In genomic region chr19:10835089-10835753, GRCh38 we compare ENCODE assay signal across 1 cellular context.
TF ChIP-seq lines count a peak whose summit lies in the region.

No MANE protein-coding gene starts in this region.

TF ChIP-seq in GM12891, 5 proteins besides CTCF, POLR2A, EP300 and RAD21 (continued from another document):
- peak; percentile 8; the same call in 1 of the 2 replicates for TF ChIP-seq POU2F2 (IDR thresholded peaks at IDR 0.05; ENCODE audit: low read depth, low read length)
- no peak for TF ChIP-seq SPI1 (IDR thresholded peaks at IDR 0.05; ENCODE audit: low read depth, low read length)
- TF ChIP-seq TAF1 (IDR thresholded peaks at IDR 0.05; ENCODE audit: low read depth, low read length): no peak
